2 cellular contexts compared by ENCODE assay signal in genomic region chr15:69474846-69475455, GRCh38.
A peak's percentile ranks its signal among the peaks of the same experiment; 100 is the strongest.
TF ChIP-seq lines count a peak whose summit lies in the region.

No MANE protein-coding gene starts in this region.

TF ChIP-seq in IMR-90, 13 proteins besides CTCF, POLR2A, EP300 and RAD21:
- TF ChIP-seq MAFK (IDR thresholded peaks at IDR 0.05; ENCODE audit: low read depth, low read length) (peak; percentile 1; the same call in 1 of the 2 replicates), RCOR1 (IDR thresholded peaks at IDR 0.05; ENCODE audit: insufficient replicate concordance, low read length) (no peak)
TF ChIP-seq in IMR-90: peak in this region for 1.

TF ChIP-seq in K562, 482 proteins besides CTCF, POLR2A, EP300 and RAD21:
- TF ChIP-seq HDAC2 (IDR thresholded peaks at IDR 0.05), result no peak
- TF ChIP-seq MYBL2 (IDR thresholded peaks at IDR 0.05; ENCODE audit: low read depth), result no peak
- no peak for TF ChIP-seq MYBL2 (CRISPR knock-in tag; IDR thresholded peaks at IDR 0.05; ENCODE audit: borderline replicate concordance)
- TF ChIP-seq ZNF23 (CRISPR knock-in tag; IDR thresholded peaks at IDR 0.05), result no peak
- TF ChIP-seq HDAC6 (IDR thresholded peaks at IDR 0.05; ENCODE audit: low read depth, low read length), result no peak
- TF ChIP-seq MBD2 (IDR thresholded peaks at IDR 0.05; ENCODE audit: borderline replicate concordance, low read depth), result no peak
- TF ChIP-seq HLTF (IDR thresholded peaks at IDR 0.05), result no peak
- no peak for TF ChIP-seq HCFC1 (IDR thresholded peaks at IDR 0.05; ENCODE audit: low read depth, low read length)
- TF ChIP-seq MED1 (CRISPR knock-in tag; IDR thresholded peaks at IDR 0.05; ENCODE audit: borderline replicate concordance), result no peak
- no peak for TF ChIP-seq HNRNPUL1 (IDR thresholded peaks at IDR 0.05; ENCODE audit: low read length)
- no peak for TF ChIP-seq IFI16 (CRISPR knock-in tag; IDR thresholded peaks at IDR 0.05)
